In the genomic region with DNA sequence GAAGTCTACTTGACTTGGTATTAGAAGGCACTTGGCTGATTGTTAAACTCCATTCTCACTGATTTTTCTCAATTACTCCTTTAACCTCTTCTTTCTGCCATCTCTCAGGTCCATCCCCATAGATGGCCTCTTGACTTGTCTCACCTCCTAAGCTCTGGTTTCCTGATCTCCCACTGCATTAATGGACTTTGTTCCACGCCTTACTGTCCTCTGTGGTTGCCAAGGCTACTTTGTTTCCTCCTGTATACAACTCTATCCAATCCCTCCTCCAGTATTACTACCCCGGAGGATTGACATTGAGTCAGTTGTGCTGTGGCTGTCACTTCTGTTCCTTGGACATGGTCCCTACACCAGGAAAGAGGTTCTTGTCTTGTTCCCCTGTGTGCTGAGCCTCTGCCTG, we compare ENCODE assay signal across 34 cellular contexts.
"Had no signal": no experiment of that assay in that cellular context is flagged by ENCODE, and none has a peak within 500 bp of the region (broad histone marks: within the 10 kb centered on the region; RNA-seq: fewer than 3 reads in every experiment).

No MANE protein-coding gene starts in this region.

- ATAC-seq: activated naive CD8-positive, alpha-beta T cell treated with anti-CD3 and anti-CD28 coated beads, Interleukin-2, amount 50 U/mL, for 24 hours; activated T-cell treated with anti-CD3 and anti-CD28 coated beads, Interleukin-2, amount 50 U/mL, for 4 hours; PC-3; T-cell had no signal

- DNase-seq: activated B cell treated with CpG ODN at 0.5 μM for 24 hours; activated CD4-positive, alpha-beta memory T cell treated with anti-CD3 and anti-CD28 coated beads for 36 hours; activated CD4-positive, alpha-beta T cell treated with anti-CD3 and anti-CD28 coated beads for 4 hours; activated CD4-positive, alpha-beta T cell treated with anti-CD3 and anti-CD28 coated beads, Interleukin-2, amount 50 U/mL, for 1 hour; activated CD4-positive, CD25-positive, alpha-beta regulatory T cell treated with anti-CD3 and anti-CD28 coated beads, Interleukin-2, amount 50 U/mL, for 72 hours; activated CD8-positive, alpha-beta memory T cell treated with anti-CD3 and anti-CD28 coated beads, Interleukin-2, amount 50 U/mL, for 4 hours; activated gamma-delta T cell treated with Interleukin-2 at 50 U/mL for 16 hours; activated naive CD4-positive, alpha-beta T cell treated with anti-CD3 and anti-CD28 coated beads, Interleukin-2, amount 10 ng/mL, durations not matched to agents 7 days and 5 days; activated naive CD8-positive, alpha-beta T cell treated with anti-CD3 and anti-CD28 coated beads, Interleukin-2, amount 50 U/mL, for 24 hours; activated T-cell treated with anti-CD3 and anti-CD28 coated beads for 4 hours; activated T-cell treated with anti-CD3 and anti-CD28 coated beads, Interleukin-2, amount 50 U/mL, for 4 hours; anterior cingulate cortex; brain microvascular endothelial cell; central memory CD4-positive, alpha-beta T cell; Kasumi-1; MG63; NCI-H1048; NCI-H1105 treated with DMSO at 0.1 percent for 48 hours; NCI-H1436; NCI-H1694; NCI-H1930; NCI-H2081 treated with DMSO at 0.1 percent for 48 hours; NCI-H2171; NCI-H510A; NCI-H526; NCI-H748 treated with DMSO at 0.1 percent for 48 hours; NK-92 treated with Interleukin-12 subunit alpha and Interleukin-12 subunit beta, amount 100 ng/mL, for 24 hours; PC-3; RPMI8226; SHP77 treated with DMSO at 0.1 percent for 48 hours; SK-N-SH; T-cell; T-helper 2 cell; T-helper 9 cell had no signal
